8 cellular contexts compared by ENCODE assay signal in genomic region chr10:32980558-32981468, GRCh38. TPM values are rescaled to one million over a fixed set of nuclear protein-coding genes. Genes with fewer than 3 reads are reported as not detected.
DNase-seq lines count a peak whose midpoint lies in the region; ATAC-seq, FAIRE-seq and TF ChIP-seq lines count a peak whose summit lies in the region.

No MANE protein-coding gene starts in this region.

- TF ChIP-seq RAD21 in HepG2 (CRISPR knock-in tag; IDR thresholded peaks at IDR 0.05), result peak; percentile 51

- peak overlapping the region; percentile 61 to 79 (median 67) for H3K4me3 ChIP-seq in HepG2 (replicated peaks in 1 of 3; ENCODE audit: insufficient read depth in 1 of 3, low read depth in 2 of 3, low read length in 3 of 3)

- peak; percentile 72 for TF ChIP-seq POLR2A in HepG2 (IDR thresholded peaks at IDR 0.05; ENCODE audit: insufficient read depth in 1 of 2, low read depth in 2 of 2, low read length in 2 of 2)

- intact Hi-C loops in HepG2 (cut with micrococcal nuclease; ENCODE audit: unreplicated experiment), result loop anchor here (1.0 to 5.0 kb wide), 3 partner anchors 23 to 39 kb away; partner anchors contain the start of gene ITGB1

- POLR2A ChIA-PET in HepG2 (lab: Yijun Ruan, JAX), result interaction anchor here (0.7 to 4.8 kb wide), 14 partner anchors 8 to 216 kb away, joined by 3 to 47 read pairs (median 4); partner anchors contain the start of gene ITGB1

- H3K79me2 ChIP-seq in HepG2 (ENCODE audit: insufficient read depth, low read length), result no peaks in the 10 kb centered on the region

- peak; percentile 59 for FAIRE-seq in HepG2 (lab: Jason Lieb, UNC)

- peak overlapping the region; percentile 80 for H3K9ac ChIP-seq in HepG2 (ENCODE audit: insufficient read depth, low read depth, low read length)

- no peaks in the 10 kb centered on the region for H3K9me3 ChIP-seq in HepG2 (ENCODE audit: low read length)

- in situ Hi-C loops in HepG2 (cut with HindIII; ENCODE audit: extremely low pct_ligation_motif_present, low pct_unique_long_range_greater_than_20kb), result no loop called here

- peak overlapping the region; percentile 70 for H3K27ac ChIP-seq in HepG2 (ENCODE audit: extremely low read length, insufficient read depth, low read length)

- WGBS in HepG2 (ENCODE audit: low lambda C conversion rate), result under 1% methylated on average over 20 of the region's 38 CpGs

- ATAC-seq in GM19035 (IDR thresholded peaks at IDR 0.05; ENCODE audit: unreplicated experiment) (peak; percentile 99), HG03378 (IDR thresholded peaks at IDR 0.05; ENCODE audit: unreplicated experiment) (peak; percentile 95), HepG2 (peak; percentile 92)

- no peaks in the 10 kb centered on the region for H4K20me1 ChIP-seq in HepG2 (ENCODE audit: insufficient read depth, low read length)

- 0 out of 2 replicates have a peak, but pooled peaks have one; percentile 2 for TF ChIP-seq CTCF in HepG2 (CRISPR knock-in tag; IDR thresholded peaks at IDR 0.05)

- DNase-seq in AG20443 (ENCODE audit: low spot score) (peak; percentile 88), NCI-H510A treated with DMSO at 0.1 percent for 48 hours (lab: John Stamatoyannopoulos, UW) (peak; percentile 92), dedifferentiated amniotic fluid mesenchymal stem cell (ENCODE audit: extremely low spot score) (peak; percentile 92), HepG2 (ENCODE audit: low spot score) (peak; percentile 87)
- peak; percentile 90 for DNase-seq in activated CD4-positive, alpha-beta T cell treated with anti-CD3 and anti-CD28 coated beads for 48 hours
- peak; percentile 66 to 70 for DNase-seq in stimulated activated CD4-positive, alpha-beta T cell treated with anti-CD3 and anti-CD28 coated beads, Interleukin-2, amount 100 ng/mL, for 48 hours

- H2AFZ ChIP-seq in HepG2 (ENCODE audit: low read length), result peak overlapping the region; percentile 71

- no peaks in the 10 kb centered on the region for H3K36me3 ChIP-seq in HepG2 (replicated peaks in 1 of 2; ENCODE audit: control insufficient read depth in 1 of 2, insufficient read depth in 2 of 2, low read length in 2 of 2)

- TF ChIP-seq EP300 in HepG2 (IDR thresholded peaks at IDR 0.05; ENCODE audit: low read depth in 2 of 2, low read length in 2 of 2) (no peak; a peak in 1 of 4 replicates), HepG2 (CRISPR knock-in tag; IDR thresholded peaks at IDR 0.05; ENCODE audit: borderline replicate concordance) (peak; percentile 58)

- BruUV-seq in HepG2 (replicated peaks; lab: Mats Ljungman, UMichigan), result TSS peak; percentile 87

- CTCF ChIA-PET in HepG2 (lab: Yijun Ruan, JAX; ENCODE audit: low intra/inter-chr PET ratio, low total read pairs), result no interaction called here

- peaks cover 49% of the 10 kb centered on the region for H3K4me1 ChIP-seq in HepG2 (ENCODE audit: insufficient read depth, low read length)

- H3K27me3 ChIP-seq in HepG2 (ENCODE audit: control insufficient read depth in 1 of 2, insufficient read depth in 2 of 2, low read length in 2 of 2), result no peaks in the 10 kb centered on the region; a peak in 1 of 5 replicates

- H3K4me2 ChIP-seq in HepG2 (ENCODE audit: low read depth, low read length), result peak overlapping the region; percentile 98

TF ChIP-seq in HepG2, 621 proteins besides CTCF, POLR2A, EP300 and RAD21 (continues in another document):
- peak; percentile 81; the same call in 1 of the 2 replicates for TF ChIP-seq SALL2 (CRISPR knock-in tag; IDR thresholded peaks at IDR 0.05)
- TF ChIP-seq ZNF607 (CRISPR knock-in tag; IDR thresholded peaks at IDR 0.05; ENCODE audit: borderline replicate concordance), result peak; percentile 72
- peak; percentile 14; the same call in 1 of the 2 replicates for TF ChIP-seq STAG1 (CRISPR knock-in tag; IDR thresholded peaks at IDR 0.05)
- TF ChIP-seq ATF1 (CRISPR knock-in tag; IDR thresholded peaks at IDR 0.05), result no peak
- TF ChIP-seq ZNF660 (CRISPR knock-in tag; IDR thresholded peaks at IDR 0.05; ENCODE audit: borderline replicate concordance, low read depth), result no peak
- peak; percentile 84 for TF ChIP-seq ZFY (CRISPR knock-in tag; IDR thresholded peaks at IDR 0.05)
- 0 out of 2 replicates have a peak, but pooled peaks have one; percentile 57 for TF ChIP-seq CBFB (CRISPR knock-in tag; IDR thresholded peaks at IDR 0.05)
- peak; percentile 38; the same call in 1 of the 2 replicates for TF ChIP-seq ZBTB14 (CRISPR knock-in tag; IDR thresholded peaks at IDR 0.05)
- TF ChIP-seq SRY (CRISPR knock-in tag; IDR thresholded peaks at IDR 0.05), result peak; percentile 69; the same call in 1 of the 2 replicates
- TF ChIP-seq NR3C1 (CRISPR knock-in tag; IDR thresholded peaks at IDR 0.05), result no peak
- peak; percentile 74; the same call in 1 of the 2 replicates for TF ChIP-seq ZNF788 (CRISPR knock-in tag; IDR thresholded peaks at IDR 0.05; ENCODE audit: borderline replicate concordance)
- no peak for TF ChIP-seq ZSCAN22 (CRISPR knock-in tag; IDR thresholded peaks at IDR 0.05)
- peak; percentile 50; the same call in 1 of the 2 replicates for TF ChIP-seq TBX3 (IDR thresholded peaks at IDR 0.05; ENCODE audit: borderline replicate concordance)
- no peak for TF ChIP-seq ZNF260 (CRISPR knock-in tag; IDR thresholded peaks at IDR 0.05; ENCODE audit: borderline replicate concordance, low read depth)
- TF ChIP-seq GABPA (IDR thresholded peaks at IDR 0.05; ENCODE audit: low read depth, low read length), result no peak
- TF ChIP-seq GABPA (CRISPR knock-in tag; IDR thresholded peaks at IDR 0.05; ENCODE audit: low read depth), result peak; percentile 80
- TF ChIP-seq CCDC6 (CRISPR knock-in tag; IDR thresholded peaks at IDR 0.05), result peak; percentile 93
- no peak for TF ChIP-seq JUNB (CRISPR knock-in tag; IDR thresholded peaks at IDR 0.05; ENCODE audit: borderline replicate concordance)
- no peak for TF ChIP-seq TOE1 (CRISPR knock-in tag; IDR thresholded peaks at IDR 0.05)
- no peak for TF ChIP-seq ESRRA (CRISPR knock-in tag; IDR thresholded peaks at IDR 0.05; ENCODE audit: low read depth)
- no peak for TF ChIP-seq NR0B2 (CRISPR knock-in tag; IDR thresholded peaks at IDR 0.05)
- TF ChIP-seq HINFP (CRISPR knock-in tag; IDR thresholded peaks at IDR 0.05; ENCODE audit: low read depth), result no peak
- TF ChIP-seq MTA3 (CRISPR knock-in tag; IDR thresholded peaks at IDR 0.05), result no peak
- peak; percentile 53; the same call in 1 of the 2 replicates for TF ChIP-seq HOXA5 (CRISPR knock-in tag; IDR thresholded peaks at IDR 0.05)
- peak; percentile 80; the same call in 1 of the 2 replicates for TF ChIP-seq SSRP1 (CRISPR knock-in tag; IDR thresholded peaks at IDR 0.05)
- no peak for TF ChIP-seq EEA1 (CRISPR knock-in tag; IDR thresholded peaks at IDR 0.05; ENCODE audit: borderline replicate concordance)

RNA-seq across cellular contexts. Expression of gene ITGB1, which starts 22.8 kb away (rescaled TPM):
- 123 and 190 TPM in 2 replicates for total RNA-seq in HepG2 (2016; rRNA removed; fragmentation: Illumina TruSeq; extraction: Trizol)
- 12.8 and 13.0 TPM in 2 replicates for total RNA-seq in HepG2 (2016; cell fraction: cytosol; rRNA removed; fragmentation: Illumina TruSeq; extraction: Trizol; ENCODE audit: low read depth)
- total RNA-seq in HepG2 (2016; cell fraction: insoluble cytoplasmic fraction; rRNA removed; fragmentation: Illumina TruSeq; extraction: Trizol), result 125 and 196 TPM in 2 replicates
- total RNA-seq in HepG2 (2016; cell fraction: membrane; rRNA removed; fragmentation: Illumina TruSeq; extraction: Trizol), result 42.7 and 46.7 TPM in 2 replicates
- 196 and 214 TPM in 2 replicates for total RNA-seq in HepG2 (2016; cell fraction: nucleus; rRNA removed; fragmentation: Illumina TruSeq; extraction: Trizol)
- 182 and 204 TPM in 2 replicates for polyA plus RNA-seq in HepG2 (2011; rRNA removed)
- polyA plus RNA-seq in HepG2 (2011; cell fraction: cytosol; rRNA removed), result 96.4 and 188 TPM in 2 replicates
- polyA plus RNA-seq in HepG2 (2011; cell fraction: nucleus; rRNA removed), result 38.6 and 61.3 TPM in 2 replicates
- 233 and 276 TPM in 2 replicates for polyA plus RNA-seq in HepG2 (2012)
- polyA plus RNA-seq in HepG2 (2016; cell fraction: cytosol; fragmentation: Illumina TruSeq; extraction: Trizol; ENCODE audit: low read depth), result 7.7 and 7.8 TPM in 2 replicates
- 97.9 and 104 TPM in 2 replicates for polyA plus RNA-seq in HepG2 (2016; cell fraction: insoluble cytoplasmic fraction; fragmentation: Illumina TruSeq; extraction: Trizol; ENCODE audit: low read depth)
- 21.6 and 25.4 TPM in 2 replicates for polyA plus RNA-seq in HepG2 (2016; cell fraction: membrane; fragmentation: Illumina TruSeq; extraction: Trizol; ENCODE audit: low read depth)
- polyA plus RNA-seq in HepG2 (2016; cell fraction: nucleus; fragmentation: Illumina TruSeq; extraction: Trizol; ENCODE audit: insufficient read depth, low read depth), result 187 and 204 TPM in 2 replicates
- polyA minus RNA-seq in HepG2 (2011; rRNA and poly(A)+ RNA removed; ENCODE audit: low replicate concordance), result 148 and 185 TPM in 2 replicates
- 165 and 204 TPM in 2 replicates for polyA minus RNA-seq in HepG2 (2011; cell fraction: cytosol; rRNA and poly(A)+ RNA removed)
- 170 and 220 TPM in 2 replicates for polyA minus RNA-seq in HepG2 (2011; cell fraction: nucleus; rRNA and poly(A)+ RNA removed)

Comparison
In these comparisons a context has a peak if more than half of its experiments do, and no peak if none do; other contexts are left out.
1. Peak in every context shown above with its lines: DNase-seq, ATAC-seq, H3K4me3 ChIP-seq and H3K27ac ChIP-seq.